22 cellular contexts compared by ENCODE assay signal in the genomic region with DNA sequence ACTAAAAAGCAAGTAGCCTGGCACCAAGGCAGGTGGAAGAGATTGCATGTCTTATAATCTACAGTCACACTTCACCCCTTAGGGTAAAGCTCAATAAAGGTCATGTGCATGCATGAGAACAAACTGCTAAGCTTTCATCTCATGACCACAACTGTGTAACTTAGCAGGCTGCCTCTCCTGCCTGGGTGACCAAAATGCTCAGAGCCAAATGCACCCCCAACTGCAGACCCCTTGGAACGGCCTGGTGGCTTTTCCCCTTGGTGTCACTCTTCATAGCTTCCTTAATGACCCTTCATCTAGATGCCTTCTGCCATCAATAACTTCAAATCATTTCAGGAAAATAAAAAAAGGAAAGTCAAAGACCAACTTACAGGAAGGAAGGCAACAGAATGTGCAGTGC.
DNase-seq lines count a peak whose midpoint lies in the region; ATAC-seq and TF ChIP-seq lines count a peak whose summit lies in the region.
"Had no signal": no experiment of that assay in that cellular context is flagged by ENCODE, and none has a peak within 500 bp of the region (broad histone marks: within the 10 kb centered on the region; RNA-seq: fewer than 3 reads in every experiment).

No MANE protein-coding gene starts in this region.

- H3K27ac ChIP-seq in DND-41 (ENCODE audit: low read length): peak overlapping the region; percentile 52; the same call in 1 of the 2 replicates

- no peaks in the 10 kb centered on the region for H4K20me1 ChIP-seq in DND-41 (ENCODE audit: insufficient read depth, low read length)

- no peak for TF ChIP-seq CTCF in DND-41 (IDR thresholded peaks at IDR 0.05; ENCODE audit: borderline replicate concordance, extremely low read depth, low read length, poor library complexity, severe bottlenecking)

- H3K4me3 ChIP-seq in DND-41 (ENCODE audit: low read depth in 1 of 2, low read length in 2 of 2): no peak overlapping the region
- H3K4me3 ChIP-seq: GM12878, GM23338, MG63 had no signal

- no peaks in the 10 kb centered on the region for H3K9me3 ChIP-seq in DND-41 (ENCODE audit: insufficient read depth, low read length, severe bottlenecking)
- H3K9me3 ChIP-seq: MG63 had no signal

- peak; percentile 2 to 3 for DNase-seq in activated T-cell treated with anti-CD3 and anti-CD28 coated beads, Interleukin-2, amount 50 U/mL, for 48 hours
- no peak for DNase-seq in activated T-cell treated with anti-CD3 and anti-CD28 coated beads, Interleukin-2, amount 50 U/mL, for 1 hour
- DNase-seq in DND-41: no peak
- peak; percentile 22 for DNase-seq in activated CD8-positive, alpha-beta memory T cell treated with anti-CD3 and anti-CD28 coated beads, Interleukin-2, amount 50 U/mL, for 48 hours
- no peak for DNase-seq in left colon
- no peak for DNase-seq in NCI-H345 (lab: John Stamatoyannopoulos, UW)
- DNase-seq: C1 segment of cervical spinal cord; CD4-positive, alpha-beta memory T cell; COR-L47; DMS53; H9; KBM-7; MG63; NCI-H2029; NCI-H526 treated with DMSO at 0.1 percent for 48 hours; Right ventricle myocardium superior; RPMI8226 had no signal

- ATAC-seq in DND-41 (ENCODE audit: insufficient read depth, low read depth) (0 out of 3 replicates have a peak, but pooled peaks have one; percentile 40), left colon (peak; percentile 39), GM19023 (IDR thresholded peaks at IDR 0.05; ENCODE audit: unreplicated experiment) (no peak), HG03159 (IDR thresholded peaks at IDR 0.05; ENCODE audit: unreplicated experiment) (no peak)
- ATAC-seq: GM12878, GM23338, HepG2 had no signal

- H2AFZ ChIP-seq in DND-41 (ENCODE audit: low read depth, low read length): no peak overlapping the region
- H2AFZ ChIP-seq: GM23338 had no signal

- H3K36me3 ChIP-seq in DND-41 (ENCODE audit: insufficient read depth, low read length): peaks cover 95% of the 10 kb centered on the region
- H3K36me3 ChIP-seq: MG63 had no signal

- H3K27me3 ChIP-seq in DND-41 (ENCODE audit: insufficient read depth, low read length, poor library complexity): no peaks in the 10 kb centered on the region
- H3K27me3 ChIP-seq: MG63 had no signal

- intact Hi-C loops in left colon (cut with DNase I, micrococcal nuclease): no loop called here

- H3K79me2 ChIP-seq in DND-41 (ENCODE audit: insufficient read depth, low read length): peaks cover 27% of the 10 kb centered on the region; the same call in 1 of the 2 replicates

- no peak overlapping the region for H3K9ac ChIP-seq in DND-41 (ENCODE audit: low read depth, low read length)

- no peak overlapping the region for H3K4me2 ChIP-seq in DND-41 (ENCODE audit: insufficient read depth, low read length)
- H3K4me2 ChIP-seq: GM23338 had no signal

- no peaks in the 10 kb centered on the region for H3K4me1 ChIP-seq in DND-41 (ENCODE audit: insufficient read depth, low read length)

Comparison
In these comparisons a context has a peak if more than half of its experiments do, and no peak if none do; other contexts are left out.
1. DNase-seq: peak in activated T-cell treated with anti-CD3 and anti-CD28 coated beads, Interleukin-2, amount 50 U/mL, for 48 hours (2 of 2) and activated CD8-positive, alpha-beta memory T cell treated with anti-CD3 and anti-CD28 coated beads, Interleukin-2, amount 50 U/mL, for 48 hours (single experiment); none in activated T-cell treated with anti-CD3 and anti-CD28 coated beads, Interleukin-2, amount 50 U/mL, for 1 hour (single experiment), DND-41 (single experiment), left colon (0 of 2) and NCI-H345 (single experiment).
2. ATAC-seq: peak in DND-41 (single experiment) and left colon (single experiment); none in GM19023 (single experiment) and HG03159 (single experiment).